8 cellular contexts compared by ENCODE assay signal in the genomic region with DNA sequence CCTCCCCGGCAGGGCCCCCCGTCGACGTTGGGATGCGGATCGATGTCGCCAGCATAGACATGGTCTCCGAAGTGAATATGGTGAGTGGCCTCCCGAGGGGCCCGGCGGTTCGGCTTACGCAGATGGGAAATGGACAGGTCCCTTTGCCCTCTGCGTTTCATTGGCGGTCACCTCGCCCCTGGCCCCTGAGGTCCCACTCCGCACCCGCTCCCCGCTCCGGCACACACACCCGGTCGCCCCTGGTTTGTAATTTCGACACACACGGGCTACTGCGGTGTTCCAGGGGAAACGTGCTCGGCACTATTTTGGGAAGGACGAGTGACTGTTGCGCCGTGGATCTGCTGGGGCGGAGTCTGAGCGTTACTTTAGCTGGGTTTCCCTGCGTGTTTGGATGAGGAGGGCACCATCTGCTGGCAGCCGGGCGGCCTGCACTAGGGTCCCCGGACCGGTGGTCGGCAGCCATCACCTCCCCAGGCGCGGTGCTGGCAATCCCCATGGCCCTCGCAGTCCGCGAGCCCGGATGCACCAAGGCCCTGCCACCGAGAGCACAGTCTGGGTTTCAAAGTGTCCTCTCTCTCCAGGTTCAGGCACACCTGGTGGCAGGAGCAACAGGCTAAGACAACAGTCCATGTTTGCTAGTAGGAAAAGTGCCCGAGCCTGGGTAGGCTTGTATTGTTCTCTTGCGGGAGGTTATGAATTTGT. TPM values are rescaled to one million over a fixed set of nuclear protein-coding genes. Genes with fewer than 3 reads are reported as not detected.
DNase-seq lines count a peak whose midpoint lies in the region; ATAC-seq and TF ChIP-seq lines count a peak whose summit lies in the region.

No MANE protein-coding gene starts in this region.

- no peaks in the 10 kb centered on the region for H3K27me3 ChIP-seq in A673 (replicated peaks; ENCODE audit: insufficient read depth, low read depth, low read length, poor library complexity)

- ATAC-seq in GM18505 (IDR thresholded peaks at IDR 0.05; ENCODE audit: unreplicated experiment) (peak; percentile 88), HG02938 (IDR thresholded peaks at IDR 0.05; ENCODE audit: unreplicated experiment) (peak; percentile 82), esophagus mucosa (peak; percentile 59)

- no peaks in the 10 kb centered on the region for H3K4me1 ChIP-seq in A673 (ENCODE audit: insufficient read depth, low read length, poor library complexity, severe bottlenecking)

- intact Hi-C loops in A673 (cut with micrococcal nuclease; ENCODE audit: unreplicated experiment): loop anchor here (1.0 to 5.0 kb wide), 4 partner anchors 90 to 350 kb away; no protein-coding TSS in a partner anchor

- H3K9me3 ChIP-seq in A673 (ENCODE audit: low read depth, low read length, poor library complexity, severe bottlenecking): no peaks in the 10 kb centered on the region

- DNase-seq in A673 (ENCODE audit: low spot score) (peak; percentile 87), NCI-H2081 treated with DMSO at 0.1 percent for 48 hours (lab: John Stamatoyannopoulos, UW) (peak; percentile 66), mucosa of gallbladder (ENCODE audit: low spot score) (peak; percentile 45), substantia nigra (lab: John Stamatoyannopoulos, UW) (peak; percentile 2 to 80 (median 51))
- peak in 2 of 3 experiments; percentile 15 to 26 for DNase-seq in activated CD8-positive, alpha-beta memory T cell treated with anti-CD3 and anti-CD28 coated beads for 48 hours (ENCODE audit: low read depth in 2 of 3, low spot score in 2 of 3)

- peak; percentile 95 for TF ChIP-seq CTCF in A673 (conservative IDR thresholded peaks at IDR 0.05; ENCODE audit: low read depth, low read length)

- no TSS peak for BruUV-seq in A673 (replicated peaks; lab: Mats Ljungman, UMichigan)

- no peaks in the 10 kb centered on the region for H3K36me3 ChIP-seq in A673 (ENCODE audit: insufficient read depth, low read length, poor library complexity, severe bottlenecking)

- POLR2A ChIA-PET in A673 (lab: Charles Lee; ENCODE audit: low non-redundant PET): no interaction called here

- CTCF ChIA-PET in A673 (lab: Charles Lee): interaction anchor here (0.7 to 1.4 kb wide), 3 partner anchors 100 to 703 kb away, joined by 3 to 7 read pairs (median 3); no protein-coding TSS in a partner anchor

- TF ChIP-seq POLR2A in GM18505 (IDR thresholded peaks at IDR 0.05; ENCODE audit: borderline replicate concordance, extremely low read depth, insufficient read depth, insufficient read length): no peak

- no peak overlapping the region for H3K27ac ChIP-seq in A673 (ENCODE audit: low read depth, low read length, poor library complexity, severe bottlenecking)
- peak overlapping the region; percentile 49 for H3K27ac ChIP-seq in substantia nigra (ENCODE audit: low read depth, low read length, poor library complexity, severe bottlenecking)

- peak overlapping the region; percentile 53 for H3K4me3 ChIP-seq in A673 (ENCODE audit: low read depth, low read length, poor library complexity, severe bottlenecking)

RNA-seq across cellular contexts. Expression of a gene that starts 1.2 kb away (rescaled TPM):
- total RNA-seq in A673 (2021): 1.0 and 3.5 TPM in 2 replicates
- not detected for total RNA-seq in esophagus mucosa
- 0.55 TPM for total RNA-seq in mucosa of gallbladder

RNA-seq across cellular contexts. Expression of a gene that starts 39.2 kb away (rescaled TPM):
- total RNA-seq in A673 (2021): 0.58 and 2.5 TPM in 2 replicates
- total RNA-seq in esophagus mucosa: 0.56 TPM
- 1.2 TPM for total RNA-seq in mucosa of gallbladder

Comparison
In these comparisons a context has a peak if more than half of its experiments do, and no peak if none do; other contexts are left out.
1. DNase-seq: peak in every context shown above with its lines; median percentile 87 in A673; 66 in NCI-H2081 treated with DMSO at 0.1 percent for 48 hours; 51 in substantia nigra; 45 in mucosa of gallbladder; 20 in activated CD8-positive, alpha-beta memory T cell treated with anti-CD3 and anti-CD28 coated beads for 48 hours.